8 cellular contexts compared by ENCODE assay signal in the genomic region with DNA sequence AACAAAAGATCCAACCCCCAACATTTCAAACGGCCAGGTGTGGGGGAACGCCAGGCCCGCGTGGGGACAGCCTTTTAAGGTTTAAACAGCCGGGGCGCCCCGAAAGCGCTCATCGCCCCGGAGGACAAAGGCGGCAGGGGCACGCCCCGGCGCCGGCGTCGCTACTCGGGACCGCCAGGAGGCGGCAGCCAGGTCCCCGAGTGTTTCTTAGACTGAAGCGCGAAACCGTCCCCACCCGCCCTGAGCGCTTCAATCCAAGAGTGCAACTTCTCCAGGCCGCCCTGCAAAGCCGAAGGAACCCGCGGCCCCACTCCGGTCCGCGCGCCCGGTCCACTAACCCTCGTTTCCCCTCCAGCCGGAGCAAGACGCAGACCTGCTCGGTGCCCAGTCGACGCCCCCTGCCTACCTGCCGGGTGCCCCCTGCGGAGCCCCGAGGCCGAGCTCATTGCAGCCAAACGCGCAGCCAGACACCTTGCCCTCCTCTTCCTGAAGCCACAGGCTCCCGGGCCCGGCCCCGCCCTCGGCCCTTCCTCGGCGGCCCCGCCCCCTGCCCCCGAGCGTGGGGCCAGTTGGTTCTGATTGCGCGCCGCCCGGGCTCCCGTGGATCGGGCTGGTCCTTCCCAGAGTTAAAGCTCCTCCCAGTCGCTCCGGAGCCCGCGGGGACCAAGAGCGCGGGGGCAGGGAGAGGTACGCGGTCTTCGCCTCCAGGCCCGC. TPM values are rescaled to one million over a fixed set of nuclear protein-coding genes. Genes with fewer than 3 reads are reported as not detected.
DNase-seq lines count a peak whose midpoint lies in the region; ATAC-seq and TF ChIP-seq lines count a peak whose summit lies in the region.

CASP6 (minus strand) TSS at position 496 of the 714 bp plus-strand sequence; CDS start at position 446, 50 bp downstream.

- H3K4me2 ChIP-seq in Karpas-422 (ENCODE audit: low read depth, low read length, poor library complexity, severe bottlenecking): peak within 1 kb of the TSS; percentile 94

- H3K27me3 Mint-ChIP-seq in nephron progenitor cell (ENCODE audit: low read depth, poor library complexity): peaks cover 4% of the 10 kb centered on the region

- peaks cover 24% of the 10 kb centered on the region for H3K4me1 ChIP-seq in Karpas-422 (ENCODE audit: low read length)
- H3K4me1 ChIP-seq in stomach: peaks cover 18 to 43% (median 23%) of the 10 kb centered on the region in 4 donors

- peak within 1 kb of the TSS; percentile 88 for H3K9ac ChIP-seq in Karpas-422 (ENCODE audit: low read length)

- DNase-seq in ELF-1 (ENCODE audit: low read depth, low spot score): peak; percentile 85
- DNase-seq in Karpas-422: peak; percentile 88
- peak; percentile 30 to 50 for DNase-seq in SHP77 (lab: John Stamatoyannopoulos, UW)
- peak; percentile 57 for DNase-seq in activated gamma-delta T cell (lab: John Stamatoyannopoulos, UW)
- DNase-seq in fibroblast of the conjunctiva (ENCODE audit: low read depth): peak; percentile 34
- peak; percentile 83 for DNase-seq in nephron progenitor cell
- peak; percentile 92 for DNase-seq in stomach

- intact Hi-C loops in stomach (cut with DNase I; ENCODE audit: low total_unique reads): no loop called here

- H3K4me3 ChIP-seq in Karpas-422 (ENCODE audit: low read length) (peak within 1 kb of the TSS; percentile 81), stomach (peak within 1 kb of the TSS; percentile 82 to 89 (median 86))

- peak; percentile 62 for TF ChIP-seq CTCF in nephron progenitor cell (IDR thresholded peaks at IDR 0.05)
- TF ChIP-seq CTCF in stomach (IDR thresholded peaks at IDR 0.05): peak in 5 of 7 experiments; percentile 25 to 73 (median 56)

- peaks cover 32% of the 10 kb centered on the region for H3K36me3 Mint-ChIP-seq in nephron progenitor cell (ENCODE audit: low read depth)

- 0 to 1% (median 0%) methylated on average over 43 to 72 of the region's 72 CpGs; no CpG with 5 or more reads in 1 of the 5 donors for WGBS in stomach, 5 donors

- peaks cover 25% of the 10 kb centered on the region for H3K4me1 Mint-ChIP-seq in nephron progenitor cell

- H4K20me1 ChIP-seq in Karpas-422 (ENCODE audit: insufficient read depth, low read depth, low read length): no peaks in the 10 kb centered on the region

- H3K9me2 ChIP-seq in Karpas-422 (replicated peaks; ENCODE audit: insufficient read depth, low read length): no peaks in the 10 kb centered on the region

- ATAC-seq in GM21825 (IDR thresholded peaks at IDR 0.05; ENCODE audit: unreplicated experiment): peak; percentile 73

- H3K27me3 ChIP-seq in Karpas-422 (ENCODE audit: low read length) (no peaks in the 10 kb centered on the region), stomach (no peaks in the 10 kb centered on the region)

- H3K9me3 Mint-ChIP-seq in nephron progenitor cell: no peaks in the 10 kb centered on the region

- H3K27ac ChIP-seq in Karpas-422 (ENCODE audit: low read length): peak within 1 kb of the TSS; percentile 39
- H3K27ac ChIP-seq in stomach: peak within 1 kb of the TSS; percentile 90 to 98 (median 91)

- peak in 1 of 4 donors; percentile 2 for TF ChIP-seq POLR2A in stomach (IDR thresholded peaks at IDR 0.05)

- H2AFZ ChIP-seq in Karpas-422 (ENCODE audit: low read length): peak within 1 kb of the TSS; percentile 92

- TF ChIP-seq EP300 in stomach (IDR thresholded peaks at IDR 0.05): no peak

- H3K36me3 ChIP-seq in Karpas-422 (ENCODE audit: insufficient read depth, low read length) (0 out of 2 replicates have a peak, but pooled peaks cover 2% of the 10 kb centered on the region), stomach (peaks cover 0 to 8% (median 6%) of the 10 kb centered on the region in 4 donors)

- H3K27ac Mint-ChIP-seq in nephron progenitor cell: peak within 1 kb of the TSS; percentile 86

- no peaks in the 10 kb centered on the region for H3K79me2 ChIP-seq in Karpas-422 (ENCODE audit: low read length)

- H3K4me3 Mint-ChIP-seq in nephron progenitor cell: peak within 1 kb of the TSS; percentile 94

- H3K9me3 ChIP-seq in Karpas-422 (ENCODE audit: low read length): no peaks in the 10 kb centered on the region
- H3K9me3 ChIP-seq in stomach: no peaks in the 10 kb centered on the region

RNA-seq across cellular contexts. Expression of gene CASP6, which starts in this region (rescaled TPM):
- total RNA-seq in Karpas-422 (2014; rRNA removed; shearing (Covaris generic); ENCODE audit: low replicate concordance): 7.8 and 16.6 TPM in 2 replicates
- 10 to 100 TPM in 4 of 5 donors, 1 to 10 TPM in 1; 2.3 to 68.9 (median 33.8) TPM for total RNA-seq in stomach
- polyA plus RNA-seq in stomach: 10 to 100 TPM; 11.6 to 29.0 (median 22.8) TPM

Comparison
In these comparisons a context has a peak if more than half of its experiments do, and no peak if none do; other contexts are left out.
1. Peak in every context shown above with its lines: DNase-seq, ATAC-seq, H3K4me3 ChIP-seq and H3K27ac ChIP-seq.
2. DNase-seq: peak in every context shown above with its lines; median percentile 92 in stomach; 88 in Karpas-422; 85 in ELF-1; 83 in nephron progenitor cell; 57 in activated gamma-delta T cell; 40 in SHP77; 34 in fibroblast of the conjunctiva.